Comparison of ENCODE assay signal across 8 cellular contexts in genomic region chr19:19538077-19538764, GRCh38. TPM values are rescaled to one million over a fixed set of nuclear protein-coding genes. Genes with fewer than 3 reads are reported as not detected.
DNase-seq lines count a peak whose midpoint lies in the region; ATAC-seq, FAIRE-seq and TF ChIP-seq lines count a peak whose summit lies in the region.

TSS of gene CILP2 (plus strand) at chr19:19538265. CDS start at chr19:19538350, 85 bp downstream.

- H3K36me3 Mint-ChIP-seq in CD4-positive, alpha-beta T cell (ENCODE audit: low read depth): no peaks in the 10 kb centered on the region
- no peaks in the 10 kb centered on the region for H3K36me3 Mint-ChIP-seq in IgD-negative memory B cell
- H3K36me3 Mint-ChIP-seq in activated naive CD8-positive, alpha-beta T cell treated with anti-CD3 and anti-CD28 coated beads for 36 hours: no peaks in the 10 kb centered on the region
- H3K36me3 Mint-ChIP-seq in stimulated activated naive CD8-positive, alpha-beta T cell treated with anti-CD3 and anti-CD28 coated beads, Interleukin-15, Interleukin-2, amounts not matched to agents 100 ng/mL and 50 ng/mL, for 24 hours (ENCODE audit: low read depth): no peaks in the 10 kb centered on the region

- peak within 1 kb of the TSS; percentile 51 for H3K27ac Mint-ChIP-seq in CD4-positive, alpha-beta T cell
- H3K27ac Mint-ChIP-seq in IgD-negative memory B cell: peak within 1 kb of the TSS in 2 of 3 donors; percentile 48 to 53
- H3K27ac Mint-ChIP-seq in activated naive CD8-positive, alpha-beta T cell treated with anti-CD3 and anti-CD28 coated beads for 36 hours: peak within 1 kb of the TSS; percentile 29
- no peak within 1 kb of the TSS for H3K27ac Mint-ChIP-seq in stimulated activated naive CD8-positive, alpha-beta T cell treated with anti-CD3 and anti-CD28 coated beads, Interleukin-15, Interleukin-2, amounts not matched to agents 100 ng/mL and 50 ng/mL, for 24 hours

- peak within 1 kb of the TSS; percentile 71 for H3K4me3 Mint-ChIP-seq in CD4-positive, alpha-beta T cell
- H3K4me3 Mint-ChIP-seq in IgD-negative memory B cell: peak within 1 kb of the TSS; percentile 62 to 89 (median 72)
- no peak within 1 kb of the TSS for H3K4me3 Mint-ChIP-seq in activated naive CD8-positive, alpha-beta T cell treated with anti-CD3 and anti-CD28 coated beads for 36 hours
- peak within 1 kb of the TSS; percentile 39 for H3K4me3 Mint-ChIP-seq in stimulated activated naive CD8-positive, alpha-beta T cell treated with anti-CD3 and anti-CD28 coated beads, Interleukin-15, Interleukin-2, amounts not matched to agents 100 ng/mL and 50 ng/mL, for 24 hours

- peaks cover 8% of the 10 kb centered on the region for H3K4me1 ChIP-seq in keratinocyte (ENCODE audit: control insufficient read depth, extremely low read depth, insufficient read depth, low read length)

- peak in 4 of 10 experiments; percentile 36 to 43 (median 40) for DNase-seq in CD4-positive, alpha-beta T cell
- peak; percentile 50 for DNase-seq in activated naive CD8-positive, alpha-beta T cell treated with anti-CD3 and anti-CD28 coated beads for 36 hours
- no peak for DNase-seq in keratinocyte (ENCODE audit: low read depth, low spot score)
- no peak for DNase-seq in hippocampal formation (lab: John Stamatoyannopoulos, UW)
- no peak for DNase-seq in GM12891 (ENCODE audit: insufficient read length, low spot score)

- H3K4me2 ChIP-seq in keratinocyte (ENCODE audit: control insufficient read depth, extremely low read depth, insufficient read depth, low read depth, low read length): peak within 1 kb of the TSS; percentile 64

- CTCF ChIA-PET in CD4-positive, alpha-beta T cell (lab: Charles Lee): interaction anchor here (1.0 kb wide), 1 partner anchor 105 kb away, joined by 4 read pairs; the partner anchor contains the start of gene GMIP

- H3K79me2 ChIP-seq in keratinocyte (ENCODE audit: control insufficient read depth, insufficient read depth, low read length): no peaks in the 10 kb centered on the region

- H3K27me3 Mint-ChIP-seq in CD4-positive, alpha-beta T cell: no peaks in the 10 kb centered on the region
- H3K27me3 Mint-ChIP-seq in IgD-negative memory B cell: peaks cover 19% of the 10 kb centered on the region
- H3K27me3 Mint-ChIP-seq in activated naive CD8-positive, alpha-beta T cell treated with anti-CD3 and anti-CD28 coated beads for 36 hours: peaks cover 15% of the 10 kb centered on the region
- H3K27me3 Mint-ChIP-seq in stimulated activated naive CD8-positive, alpha-beta T cell treated with anti-CD3 and anti-CD28 coated beads, Interleukin-15, Interleukin-2, amounts not matched to agents 100 ng/mL and 50 ng/mL, for 24 hours: peaks cover 13% of the 10 kb centered on the region

- no peak for TF ChIP-seq CTCF in CD4-positive, alpha-beta T cell (IDR thresholded peaks at IDR 0.05)
- no peak for TF ChIP-seq CTCF in keratinocyte (optimal IDR thresholded peaks at IDR 0.05 in 1 of 3, IDR thresholded peaks at IDR 0.05 in 1 of 3, conservative IDR thresholded peaks at IDR 0.05 in 1 of 3; ENCODE audit: extremely low read depth in 1 of 3, insufficient read depth in 2 of 3, low read length in 3 of 3)

- TF ChIP-seq POLR2A in GM12891 (IDR thresholded peaks at IDR 0.05; ENCODE audit: low read depth, low read length): no peak

- FAIRE-seq in keratinocyte (lab: Jason Lieb, UNC) (no peak), GM12891 (lab: Jason Lieb, UNC) (no peak)

- no peak within 1 kb of the TSS for H3K27ac ChIP-seq in CD4-positive, alpha-beta T cell (ENCODE audit: low read depth, low read length)
- no peak within 1 kb of the TSS for H3K27ac ChIP-seq in keratinocyte (ENCODE audit: control insufficient read depth, insufficient read depth, low read length)

- intact Hi-C loops in CD4-positive, alpha-beta T cell (cut with DNase I, micrococcal nuclease): loop anchor here in 1 of 2 experiments (5.0 kb wide), 2 partner anchors 54 to 199 kb away; no protein-coding TSS in a partner anchor

- ATAC-seq in CD4-positive, alpha-beta T cell (ENCODE audit: poor library complexity): peak; percentile 5
- no peak for ATAC-seq in GM21619 (IDR thresholded peaks at IDR 0.05; ENCODE audit: unreplicated experiment)

- peak within 1 kb of the TSS; percentile 2 to 37 (median 10) for H3K4me3 ChIP-seq in keratinocyte (ENCODE audit: control insufficient read depth in 2 of 3, extremely low read depth in 1 of 3, insufficient read depth in 2 of 3, low read depth in 1 of 3, low read length in 3 of 3)

- dilution Hi-C loops in keratinocyte (cut with MboI; ENCODE audit: extremely low pct_ligation_motif_present, low sequenced_read_pairs): no loop called here

- no peak within 1 kb of the TSS for H3K9ac ChIP-seq in keratinocyte (ENCODE audit: control insufficient read depth, extremely low read depth, insufficient read depth, low read length)

- POLR2A ChIA-PET in CD4-positive, alpha-beta T cell (lab: Charles Lee): interaction anchor here (0.7 to 1.3 kb wide), 4 partner anchors 10 to 283 kb away, joined by 3 to 7 read pairs (median 3); partner anchors contain the start of genes ZNF101, ZNF14 and ZNF506

- H3K9me3 Mint-ChIP-seq in CD4-positive, alpha-beta T cell: no peaks in the 10 kb centered on the region
- H3K9me3 Mint-ChIP-seq in IgD-negative memory B cell: no peaks in the 10 kb centered on the region
- H3K9me3 Mint-ChIP-seq in activated naive CD8-positive, alpha-beta T cell treated with anti-CD3 and anti-CD28 coated beads for 36 hours: no peaks in the 10 kb centered on the region
- H3K9me3 Mint-ChIP-seq in stimulated activated naive CD8-positive, alpha-beta T cell treated with anti-CD3 and anti-CD28 coated beads, Interleukin-15, Interleukin-2, amounts not matched to agents 100 ng/mL and 50 ng/mL, for 24 hours: no peaks in the 10 kb centered on the region

- H3K4me1 Mint-ChIP-seq in CD4-positive, alpha-beta T cell (ENCODE audit: low read depth): peaks cover 41% of the 10 kb centered on the region
- peaks cover 8 to 10% (median 9%) of the 10 kb centered on the region in 3 donors for H3K4me1 Mint-ChIP-seq in IgD-negative memory B cell
- H3K4me1 Mint-ChIP-seq in activated naive CD8-positive, alpha-beta T cell treated with anti-CD3 and anti-CD28 coated beads for 36 hours: peaks cover 17% of the 10 kb centered on the region
- peaks cover 28% of the 10 kb centered on the region for H3K4me1 Mint-ChIP-seq in stimulated activated naive CD8-positive, alpha-beta T cell treated with anti-CD3 and anti-CD28 coated beads, Interleukin-15, Interleukin-2, amounts not matched to agents 100 ng/mL and 50 ng/mL, for 24 hours (ENCODE audit: low read depth)

- no peaks in the 10 kb centered on the region for H4K20me1 ChIP-seq in keratinocyte (ENCODE audit: control insufficient read depth, extremely low read depth, insufficient read depth, low read length)

- no peaks in the 10 kb centered on the region for H3K36me3 ChIP-seq in keratinocyte (ENCODE audit: control insufficient read depth in 2 of 2, extremely low read depth in 1 of 2, insufficient read depth in 2 of 2, low read length in 2 of 2)

- H3K9me3 ChIP-seq in CD4-positive, alpha-beta T cell (ENCODE audit: control insufficient read depth, low read length): no peaks in the 10 kb centered on the region
- H3K9me3 ChIP-seq in keratinocyte (ENCODE audit: control insufficient read depth, low read depth, low read length): no peaks in the 10 kb centered on the region

- no peaks in the 10 kb centered on the region for H3K9me1 ChIP-seq in keratinocyte (ENCODE audit: control insufficient read depth, extremely low read depth, insufficient read depth, low read length)

- H3K27me3 ChIP-seq in CD4-positive, alpha-beta T cell (ENCODE audit: control insufficient read depth, insufficient read depth, low read length): no peaks in the 10 kb centered on the region
- H3K27me3 ChIP-seq in keratinocyte (ENCODE audit: control insufficient read depth, extremely low read depth, insufficient read depth, low read length): peaks cover 37% of the 10 kb centered on the region

- H2AFZ ChIP-seq in keratinocyte (ENCODE audit: control insufficient read depth, low read length): peak within 1 kb of the TSS; percentile 12

TF ChIP-seq in GM12891, 5 proteins besides CTCF, POLR2A, EP300 and RAD21:
- TF ChIP-seq SPI1 (IDR thresholded peaks at IDR 0.05; ENCODE audit: low read depth, low read length) (no peak), PAX5 (IDR thresholded peaks at IDR 0.05; ENCODE audit: insufficient read depth, low read length, severe bottlenecking) (no peak), TAF1 (IDR thresholded peaks at IDR 0.05; ENCODE audit: low read depth, low read length) (no peak), POU2F2 (IDR thresholded peaks at IDR 0.05; ENCODE audit: low read depth, low read length) (no peak), POLR2AphosphoS5 (IDR thresholded peaks at IDR 0.05; ENCODE audit: low read depth, low read length) (no peak)

RNA-seq across cellular contexts. Expression of gene CILP2, which starts in this region (rescaled TPM):
- total RNA-seq in CD4-positive, alpha-beta T cell: 1 to 10 TPM; 1.1 to 1.7 TPM
- polyA plus RNA-seq in IgD-negative memory B cell (not detected), keratinocyte (0.07 to 0.21 TPM (median 0.14 TPM) in 3 replicates)
- total RNA-seq in activated naive CD8-positive, alpha-beta T cell treated with anti-CD3 and anti-CD28 coated beads for 36 hours: under 1 TPM; 0.18 to 0.23 TPM
- not detected for polyA plus RNA-seq in keratinocyte (2011; ENCODE audit: low read depth)
- 0.01 and 0.12 TPM in 2 replicates for polyA plus RNA-seq in keratinocyte (2011; cell fraction: cytosol; rRNA removed)
- 0.33 and 0.67 TPM in 2 replicates for polyA plus RNA-seq in keratinocyte (2011; cell fraction: nucleus; rRNA removed)
- polyA plus RNA-seq in keratinocyte (2012; ENCODE audit: low replicate concordance): 0.11 and 0.18 TPM in 2 replicates
- polyA minus RNA-seq in keratinocyte: 0.07 to 0.16 TPM in 2 of 3 replicates, not detected in the other
- polyA minus RNA-seq in keratinocyte (2011; cell fraction: cytosol; rRNA and poly(A)+ RNA removed): 0.58 TPM
- 1.1 and 1.4 TPM in 2 replicates for polyA minus RNA-seq in keratinocyte (2011; cell fraction: nucleus; rRNA and poly(A)+ RNA removed)
- polyA plus RNA-seq in GM12891 (2012; ENCODE audit: low read depth, missing spikeins): 0.28 TPM

Comparison
In these comparisons a context has a peak if more than half of its experiments do, and no peak if none do; other contexts are left out.
1. Peak in DNase-seq in activated naive CD8-positive, alpha-beta T cell treated with anti-CD3 and anti-CD28 coated beads for 36 hours; RNA of the gene not detected or under 1 TPM.